In the genomic region with DNA sequence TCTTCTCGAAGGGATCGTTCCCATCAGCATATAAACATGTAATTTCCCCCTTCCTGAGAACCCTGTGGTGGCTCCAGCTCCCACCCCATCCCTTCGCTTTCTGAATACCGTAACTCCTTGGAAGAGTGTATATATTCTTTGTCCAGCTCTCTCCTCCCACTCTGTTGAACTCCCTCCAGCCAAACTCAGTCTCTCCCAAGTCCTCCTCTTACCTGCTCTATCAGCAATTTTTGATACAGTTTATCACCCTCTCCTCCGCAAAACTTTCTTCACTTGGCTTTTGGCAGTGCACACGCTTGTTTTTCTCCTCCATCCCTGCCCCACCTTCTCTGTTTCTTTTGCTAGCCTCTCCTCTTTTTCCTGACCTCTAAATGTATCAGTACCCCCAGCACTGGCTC, we compare ENCODE assay signal across 8 cellular contexts.
DNase-seq lines count a peak whose midpoint lies in the region; ATAC-seq and TF ChIP-seq lines count a peak whose summit lies in the region.

No MANE protein-coding gene starts in this region.

- H3K9me3 Mint-ChIP-seq in endodermal cell (no peaks in the 10 kb centered on the region), neural crest cell (no peaks in the 10 kb centered on the region)

- no peak for DNase-seq in OCI-LY7 (ENCODE audit: low spot score)
- DNase-seq in endodermal cell: no peak
- DNase-seq in neural crest cell (ENCODE audit: low read depth, low spot score): no peak
- no peak for DNase-seq in GM03348 (ENCODE audit: low spot score)
- DNase-seq in DMS114 treated with DMSO at 0.1 percent for 48 hours (lab: John Stamatoyannopoulos, UW; ENCODE audit: unreplicated experiment): no peak
- no peak for DNase-seq in left lobe of liver (ENCODE audit: low spot score)

- POLR2A ChIA-PET in OCI-LY7 (lab: Charles Lee): interaction anchor here (0.7 to 2.1 kb wide), 2 partner anchors 11 to 24 kb away, joined by 3 to 6 read pairs; no protein-coding TSS in a partner anchor

- ATAC-seq in GM18861 (IDR thresholded peaks at IDR 0.05; ENCODE audit: unreplicated experiment): no peak
- ATAC-seq in left lobe of liver: no peak

- H3K9me2 ChIP-seq in OCI-LY7 (ENCODE audit: insufficient read depth, low read length): no peaks in the 10 kb centered on the region

- H3K27me3 Mint-ChIP-seq in endodermal cell (ENCODE audit: insufficient read depth): no peaks in the 10 kb centered on the region
- peaks cover 3% of the 10 kb centered on the region for H3K27me3 Mint-ChIP-seq in neural crest cell (ENCODE audit: low read depth)

- H3K9me3 ChIP-seq in OCI-LY7 (ENCODE audit: low read length) (no peaks in the 10 kb centered on the region), endodermal cell (ENCODE audit: control insufficient read depth, low read length) (no peaks in the 10 kb centered on the region)

- H3K79me2 ChIP-seq in OCI-LY7 (ENCODE audit: insufficient read depth, low read depth, low read length): no peaks in the 10 kb centered on the region; the same call in 1 of the 2 replicates

- H3K4me2 ChIP-seq in OCI-LY7 (ENCODE audit: low read length): peak overlapping the region; percentile 85

- H3K9ac ChIP-seq in endodermal cell (ENCODE audit: extremely low read depth, low read length, poor library complexity, severe bottlenecking): peak overlapping the region; percentile 60

- no peaks in the 10 kb centered on the region for H4K20me1 ChIP-seq in OCI-LY7 (ENCODE audit: insufficient read depth, low read length)

- peak overlapping the region; percentile 30; the same call in 1 of the 2 replicates for H2AFZ ChIP-seq in OCI-LY7 (ENCODE audit: low read length)

- no peaks in the 10 kb centered on the region for H3K36me3 ChIP-seq in OCI-LY7 (ENCODE audit: insufficient read depth, low read length)
- H3K36me3 ChIP-seq in endodermal cell (ENCODE audit: control insufficient read depth, insufficient read depth, low read length): no peaks in the 10 kb centered on the region

- H3K4me1 Mint-ChIP-seq in endodermal cell (peaks cover 47% of the 10 kb centered on the region), neural crest cell (peaks cover 24% of the 10 kb centered on the region)

- intact Hi-C loops in OCI-LY7 (cut with micrococcal nuclease; ENCODE audit: unreplicated experiment): loop anchor here (2.0 to 10.0 kb wide), 2 partner anchors 137 to 905 kb away; a partner anchor contains a TSS

- TF ChIP-seq CTCF in C4-2B (conservative IDR thresholded peaks at IDR 0.05) (no peak), OCI-LY7 (conservative IDR thresholded peaks at IDR 0.05; ENCODE audit: low read length) (no peak), endodermal cell (conservative IDR thresholded peaks at IDR 0.05) (no peak), neural crest cell (conservative IDR thresholded peaks at IDR 0.05) (no peak)

- H3K27ac ChIP-seq in C4-2B: peak overlapping the region; percentile 56
- H3K27ac ChIP-seq in OCI-LY7 (ENCODE audit: low read depth, low read length, poor library complexity, severe bottlenecking): peak overlapping the region; percentile 54
- no peak overlapping the region for H3K27ac ChIP-seq in endodermal cell (ENCODE audit: low read depth, low read length)

- no peaks in the 10 kb centered on the region for H3K27me3 ChIP-seq in endodermal cell (ENCODE audit: control insufficient read depth, insufficient read depth, low read length, poor library complexity, severe bottlenecking)

- H3K4me3 Mint-ChIP-seq in endodermal cell: peak overlapping the region; percentile 63
- H3K4me3 Mint-ChIP-seq in neural crest cell: peak overlapping the region; percentile 89

- peak overlapping the region; percentile 69 for H3K4me3 ChIP-seq in OCI-LY7 (ENCODE audit: low read depth, low read length, poor library complexity, severe bottlenecking)
- peak overlapping the region; percentile 91 for H3K4me3 ChIP-seq in endodermal cell (ENCODE audit: low read length)

- TSS peak; percentile 99 for BruUV-seq in OCI-LY7 (replicated peaks; lab: Mats Ljungman, UMichigan)

- CTCF ChIA-PET in OCI-LY7 (lab: Charles Lee; ENCODE audit: unreplicated experiment): interaction anchor here (0.8 kb wide), 1 partner anchor 16 kb away, joined by 7 read pairs; no protein-coding TSS in a partner anchor

- H3K27ac Mint-ChIP-seq in endodermal cell: peak overlapping the region; percentile 95
- peak overlapping the region; percentile 97 for H3K27ac Mint-ChIP-seq in neural crest cell (ENCODE audit: unreplicated experiment)

- 55 to 62% methylated on average over 5 to 6 of the region's 6 CpGs for WGBS in endodermal cell (ENCODE audit: insufficient coverage in 1 of 2, insufficient read length in 1 of 2), 2 experiments

- H3K4me1 ChIP-seq in OCI-LY7 (ENCODE audit: insufficient read depth, low read length, poor library complexity, severe bottlenecking): peaks cover 63% of the 10 kb centered on the region
- peaks cover 12% of the 10 kb centered on the region for H3K4me1 ChIP-seq in endodermal cell (ENCODE audit: control insufficient read depth, insufficient read depth, low read length)

- H3K36me3 Mint-ChIP-seq in endodermal cell (ENCODE audit: low read depth) (no peaks in the 10 kb centered on the region), neural crest cell (ENCODE audit: low read depth) (no peaks in the 10 kb centered on the region)
